Comparison of ENCODE assay signal across 1 cellular context in the genomic region with DNA sequence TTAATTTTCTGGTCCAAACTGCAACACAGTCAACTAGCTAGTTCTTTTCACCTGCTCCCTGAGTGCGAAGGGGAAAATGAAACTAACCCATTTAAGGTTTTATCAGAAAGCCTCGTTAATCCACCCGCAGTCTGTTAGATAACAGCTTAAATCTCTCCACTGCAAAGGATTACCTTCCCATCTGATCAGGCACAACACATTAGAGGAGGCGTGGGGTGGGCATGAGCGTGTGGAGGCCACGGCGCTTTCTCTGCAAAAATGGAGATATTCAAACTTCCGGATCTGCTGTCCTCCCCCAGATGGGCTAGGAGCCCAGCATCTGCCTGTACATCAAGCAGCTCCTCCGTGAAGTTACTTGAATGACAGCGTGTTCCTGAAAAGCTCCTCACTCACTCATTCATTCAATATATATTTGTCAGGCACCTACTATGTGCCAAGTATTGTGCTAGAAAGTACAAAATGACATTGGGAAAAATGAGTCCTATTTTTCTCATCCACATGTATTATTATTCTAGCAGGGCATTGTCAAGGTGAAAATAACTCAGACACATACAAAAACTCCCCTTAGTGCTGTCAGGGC.
TF ChIP-seq lines count a peak whose summit lies in the region.

No MANE protein-coding gene starts in this region.

TF ChIP-seq in WTC11, 78 proteins besides CTCF, POLR2A, EP300 and RAD21 (continued from another document):
- TF ChIP-seq, protein P1, sequence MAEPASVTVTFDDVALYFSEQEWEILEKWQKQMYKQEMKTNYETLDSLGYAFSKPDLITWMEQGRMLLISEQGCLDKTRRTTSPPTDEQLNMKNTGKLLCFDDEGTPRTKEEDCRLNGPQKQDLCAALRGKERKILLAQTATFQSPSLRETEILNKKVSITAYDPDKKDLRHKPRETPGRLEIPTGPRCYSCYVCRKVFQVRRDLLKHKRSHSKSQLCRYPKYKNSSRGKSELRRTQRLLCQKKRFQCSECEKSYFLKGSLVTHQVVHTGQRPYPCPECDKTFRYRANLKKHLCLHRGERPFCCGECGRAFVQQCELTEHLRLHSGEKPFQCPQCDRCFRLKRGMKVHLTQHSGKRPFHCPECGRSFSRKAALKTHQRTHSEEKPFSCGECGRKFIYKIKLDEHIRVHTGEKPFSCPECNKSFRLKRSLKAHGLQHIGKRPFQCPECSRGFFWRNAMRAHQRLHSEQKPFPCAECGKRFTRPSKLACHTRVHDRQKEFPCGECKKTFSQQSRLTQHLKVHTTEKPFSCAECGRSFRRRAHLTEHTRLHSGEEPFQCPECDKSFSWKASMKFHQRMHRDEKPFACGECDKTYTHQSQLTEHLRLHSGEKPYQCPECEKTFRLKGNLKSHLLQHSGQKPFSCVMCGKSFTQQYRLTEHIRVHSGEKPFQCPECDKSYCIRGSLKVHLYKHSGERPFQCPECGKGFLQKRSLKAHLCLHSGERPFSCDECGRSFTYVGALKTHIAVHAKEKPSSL (CRISPR knock-in tag; conservative IDR thresholded peaks at IDR 0.05) = no peak
- TF ChIP-seq, protein P2, sequence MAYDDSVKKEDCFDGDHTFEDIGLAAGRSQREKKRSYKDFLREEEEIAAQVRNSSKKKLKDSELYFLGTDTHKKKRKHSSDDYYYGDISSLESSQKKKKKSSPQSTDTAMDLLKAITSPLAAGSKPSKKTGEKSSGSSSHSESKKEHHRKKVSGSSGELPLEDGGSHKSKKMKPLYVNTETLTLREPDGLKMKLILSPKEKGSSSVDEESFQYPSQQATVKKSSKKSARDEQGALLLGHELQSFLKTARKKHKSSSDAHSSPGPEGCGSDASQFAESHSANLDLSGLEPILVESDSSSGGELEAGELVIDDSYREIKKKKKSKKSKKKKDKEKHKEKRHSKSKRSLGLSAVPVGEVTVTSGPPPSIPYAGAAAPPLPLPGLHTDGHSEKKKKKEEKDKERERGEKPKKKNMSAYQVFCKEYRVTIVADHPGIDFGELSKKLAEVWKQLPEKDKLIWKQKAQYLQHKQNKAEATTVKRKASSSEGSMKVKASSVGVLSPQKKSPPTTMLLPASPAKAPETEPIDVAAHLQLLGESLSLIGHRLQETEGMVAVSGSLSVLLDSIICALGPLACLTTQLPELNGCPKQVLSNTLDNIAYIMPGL (CRISPR knock-in tag; IDR thresholded peaks at IDR 0.05) = no peak
- TF ChIP-seq, protein P3, sequence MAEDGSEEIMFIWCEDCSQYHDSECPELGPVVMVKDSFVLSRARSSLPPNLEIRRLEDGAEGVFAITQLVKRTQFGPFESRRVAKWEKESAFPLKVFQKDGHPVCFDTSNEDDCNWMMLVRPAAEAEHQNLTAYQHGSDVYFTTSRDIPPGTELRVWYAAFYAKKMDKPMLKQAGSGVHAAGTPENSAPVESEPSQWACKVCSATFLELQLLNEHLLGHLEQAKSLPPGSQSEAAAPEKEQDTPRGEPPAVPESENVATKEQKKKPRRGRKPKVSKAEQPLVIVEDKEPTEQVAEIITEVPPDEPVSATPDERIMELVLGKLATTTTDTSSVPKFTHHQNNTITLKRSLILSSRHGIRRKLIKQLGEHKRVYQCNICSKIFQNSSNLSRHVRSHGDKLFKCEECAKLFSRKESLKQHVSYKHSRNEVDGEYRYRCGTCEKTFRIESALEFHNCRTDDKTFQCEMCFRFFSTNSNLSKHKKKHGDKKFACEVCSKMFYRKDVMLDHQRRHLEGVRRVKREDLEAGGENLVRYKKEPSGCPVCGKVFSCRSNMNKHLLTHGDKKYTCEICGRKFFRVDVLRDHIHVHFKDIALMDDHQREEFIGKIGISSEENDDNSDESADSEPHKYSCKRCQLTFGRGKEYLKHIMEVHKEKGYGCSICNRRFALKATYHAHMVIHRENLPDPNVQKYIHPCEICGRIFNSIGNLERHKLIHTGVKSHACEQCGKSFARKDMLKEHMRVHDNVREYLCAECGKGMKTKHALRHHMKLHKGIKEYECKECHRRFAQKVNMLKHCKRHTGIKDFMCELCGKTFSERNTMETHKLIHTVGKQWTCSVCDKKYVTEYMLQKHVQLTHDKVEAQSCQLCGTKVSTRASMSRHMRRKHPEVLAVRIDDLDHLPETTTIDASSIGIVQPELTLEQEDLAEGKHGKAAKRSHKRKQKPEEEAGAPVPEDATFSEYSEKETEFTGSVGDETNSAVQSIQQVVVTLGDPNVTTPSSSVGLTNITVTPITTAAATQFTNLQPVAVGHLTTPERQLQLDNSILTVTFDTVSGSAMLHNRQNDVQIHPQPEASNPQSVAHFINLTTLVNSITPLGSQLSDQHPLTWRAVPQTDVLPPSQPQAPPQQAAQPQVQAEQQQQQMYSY (CRISPR knock-in tag; IDR thresholded peaks at IDR 0.05) = no peak
- no peak for TF ChIP-seq ESRRA (CRISPR knock-in tag; IDR thresholded peaks at IDR 0.05; ENCODE audit: borderline replicate concordance)
- no peak for TF ChIP-seq HMGA2 (CRISPR knock-in tag; IDR thresholded peaks at IDR 0.05)
- TF ChIP-seq ZNF219 (CRISPR knock-in tag; IDR thresholded peaks at IDR 0.05; ENCODE audit: borderline replicate concordance) = no peak
- no peak for TF ChIP-seq MXD4 (CRISPR knock-in tag; IDR thresholded peaks at IDR 0.05; ENCODE audit: borderline replicate concordance)
- TF ChIP-seq NFYB (CRISPR knock-in tag; conservative IDR thresholded peaks at IDR 0.05; ENCODE audit: low read depth) = no peak
- no peak for TF ChIP-seq MYBL2 (CRISPR knock-in tag; IDR thresholded peaks at IDR 0.05)
- TF ChIP-seq, protein P4, sequence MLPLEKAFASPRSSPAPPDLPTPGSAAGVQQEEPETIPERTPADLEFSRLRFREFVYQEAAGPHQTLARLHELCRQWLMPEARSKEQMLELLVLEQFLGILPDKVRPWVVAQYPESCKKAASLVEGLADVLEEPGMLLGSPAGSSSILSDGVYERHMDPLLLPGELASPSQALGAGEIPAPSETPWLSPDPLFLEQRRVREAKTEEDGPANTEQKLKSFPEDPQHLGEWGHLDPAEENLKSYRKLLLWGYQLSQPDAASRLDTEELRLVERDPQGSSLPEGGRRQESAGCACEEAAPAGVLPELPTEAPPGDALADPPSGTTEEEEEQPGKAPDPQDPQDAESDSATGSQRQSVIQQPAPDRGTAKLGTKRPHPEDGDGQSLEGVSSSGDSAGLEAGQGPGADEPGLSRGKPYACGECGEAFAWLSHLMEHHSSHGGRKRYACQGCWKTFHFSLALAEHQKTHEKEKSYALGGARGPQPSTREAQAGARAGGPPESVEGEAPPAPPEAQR (CRISPR knock-in tag; IDR thresholded peaks at IDR 0.05) = no peak
- TF ChIP-seq, protein P5, sequence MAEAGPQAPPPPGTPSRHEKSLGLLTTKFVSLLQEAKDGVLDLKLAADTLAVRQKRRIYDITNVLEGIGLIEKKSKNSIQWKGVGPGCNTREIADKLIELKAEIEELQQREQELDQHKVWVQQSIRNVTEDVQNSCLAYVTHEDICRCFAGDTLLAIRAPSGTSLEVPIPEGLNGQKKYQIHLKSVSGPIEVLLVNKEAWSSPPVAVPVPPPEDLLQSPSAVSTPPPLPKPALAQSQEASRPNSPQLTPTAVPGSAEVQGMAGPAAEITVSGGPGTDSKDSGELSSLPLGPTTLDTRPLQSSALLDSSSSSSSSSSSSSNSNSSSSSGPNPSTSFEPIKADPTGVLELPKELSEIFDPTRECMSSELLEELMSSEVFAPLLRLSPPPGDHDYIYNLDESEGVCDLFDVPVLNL (CRISPR knock-in tag; IDR thresholded peaks at IDR 0.05; ENCODE audit: borderline replicate concordance, low read depth) = no peak
- TF ChIP-seq NFATC4 (CRISPR knock-in tag; IDR thresholded peaks at IDR 0.05) = no peak
- TF ChIP-seq, protein P6, sequence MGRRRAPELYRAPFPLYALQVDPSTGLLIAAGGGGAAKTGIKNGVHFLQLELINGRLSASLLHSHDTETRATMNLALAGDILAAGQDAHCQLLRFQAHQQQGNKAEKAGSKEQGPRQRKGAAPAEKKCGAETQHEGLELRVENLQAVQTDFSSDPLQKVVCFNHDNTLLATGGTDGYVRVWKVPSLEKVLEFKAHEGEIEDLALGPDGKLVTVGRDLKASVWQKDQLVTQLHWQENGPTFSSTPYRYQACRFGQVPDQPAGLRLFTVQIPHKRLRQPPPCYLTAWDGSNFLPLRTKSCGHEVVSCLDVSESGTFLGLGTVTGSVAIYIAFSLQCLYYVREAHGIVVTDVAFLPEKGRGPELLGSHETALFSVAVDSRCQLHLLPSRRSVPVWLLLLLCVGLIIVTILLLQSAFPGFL (CRISPR knock-in tag; IDR thresholded peaks at IDR 0.05; ENCODE audit: borderline replicate concordance) = no peak
